Comparison of ENCODE assay signal across 18 cellular contexts in the genomic region with DNA sequence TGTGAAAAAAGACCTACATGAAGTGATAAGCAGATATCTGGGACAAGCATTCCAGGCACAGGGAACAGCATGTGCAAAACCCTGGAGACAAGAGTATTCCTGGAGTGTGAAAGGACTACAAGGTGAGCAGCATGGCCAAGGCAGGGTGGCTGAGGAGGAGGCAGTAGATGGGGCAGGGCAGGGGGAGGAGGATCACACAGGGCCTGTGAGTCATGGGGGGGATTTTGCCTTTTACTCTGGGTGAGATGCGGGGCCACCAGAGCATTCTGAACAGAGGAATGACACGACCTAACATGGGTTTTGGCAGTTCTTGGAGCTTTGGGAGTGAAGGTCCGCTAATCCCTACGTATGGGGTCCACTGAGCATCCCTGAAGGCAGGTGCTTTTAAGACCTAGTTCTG.
DNase-seq lines count a peak whose midpoint lies in the region; ATAC-seq and TF ChIP-seq lines count a peak whose summit lies in the region.
"Had no signal": no experiment of that assay in that cellular context is flagged by ENCODE, and none has a peak within 500 bp of the region (broad histone marks: within the 10 kb centered on the region; RNA-seq: fewer than 3 reads in every experiment).

No MANE protein-coding gene starts in this region.

- H3K27ac ChIP-seq in mammary epithelial cell (ENCODE audit: insufficient read depth, low read depth, low read length) (peak overlapping the region; percentile 94), breast epithelium (peak overlapping the region in 1 of 2 donors; percentile 84), neuronal stem cell (replicated peaks; ENCODE audit: low read length) (no peak overlapping the region), thyroid gland (peak overlapping the region; percentile 93 to 98 (median 95))
- H3K27ac ChIP-seq: heart left ventricle, neural progenitor cell had no signal

- H4K20me1 ChIP-seq in mammary epithelial cell (ENCODE audit: insufficient read depth, low read length) = no peaks in the 10 kb centered on the region

- DNase-seq in mammary epithelial cell (no peak), breast epithelium (ENCODE audit: low spot score in 2 of 2) (no peak), neuronal stem cell (ENCODE audit: low spot score) (no peak), thyroid gland (no peak), left colon (no peak)
- DNase-seq: amygdala; central memory CD4-positive, alpha-beta T cell; effector CD4-positive, alpha-beta T cell; EL; heart left ventricle; HFFc6; NCI-H187; T-helper 1 cell had no signal

- peak overlapping the region; percentile 20 for H3K18ac ChIP-seq in neuronal stem cell (ENCODE audit: low read length)

- H3K27ac Mint-ChIP-seq in activated naive CD8-positive, alpha-beta T cell = peak overlapping the region; percentile 97
- H3K27ac Mint-ChIP-seq: neural progenitor cell had no signal

- H2BK120ac ChIP-seq in neuronal stem cell (ENCODE audit: low read depth, low read length) = no peak overlapping the region

- CTCF ChIA-PET in mammary epithelial cell (lab: Charles Lee; ENCODE audit: low non-redundant PET) = no interaction called here

- peaks cover 11% of the 10 kb centered on the region for H3K36me3 Mint-ChIP-seq in activated naive CD8-positive, alpha-beta T cell
- H3K36me3 Mint-ChIP-seq: neural progenitor cell had no signal

- H3K4me2 ChIP-seq in mammary epithelial cell (ENCODE audit: insufficient read depth, low read depth, low read length) (no peak overlapping the region), neuronal stem cell (ENCODE audit: insufficient read depth, low read length, poor library complexity, severe bottlenecking) (no peak overlapping the region)
- H3K4me2 ChIP-seq: neural progenitor cell had no signal

- no peak overlapping the region for H3K4ac ChIP-seq in neuronal stem cell (ENCODE audit: low read length)

- H3K23ac ChIP-seq in neuronal stem cell (ENCODE audit: low read depth, low read length, poor library complexity) = no peak overlapping the region

- ATAC-seq in left colon = no peak
- no peak for ATAC-seq in HG03565 (IDR thresholded peaks at IDR 0.05; ENCODE audit: unreplicated experiment)
- no peak for ATAC-seq in HG03520 (IDR thresholded peaks at IDR 0.05; ENCODE audit: unreplicated experiment)
- ATAC-seq: heart left ventricle, Right ventricle myocardium inferior had no signal

- H3K79me1 ChIP-seq in neuronal stem cell (ENCODE audit: low read depth, low read length) = no peaks in the 10 kb centered on the region

- 95% methylated on average over 4 of the region's 4 CpGs for WGBS in mammary epithelial cell (ENCODE audit: low coverage, missing lambda C conversion rate)
- no CpG with 5 or more reads among the region's 4 CpGs for WGBS in neuronal stem cell (ENCODE audit: extremely low coverage in 2 of 2, insufficient read length in 2 of 2, insufficient replicate concordance in 1 of 2), 2 donors
- WGBS in thyroid gland, 2 donors = 94 to 97% methylated on average over 3 to 4 of the region's 4 CpGs

- TF ChIP-seq CTCF in mammary epithelial cell (conservative IDR thresholded peaks at IDR 0.05 in 1 of 2, IDR thresholded peaks at IDR 0.05 in 1 of 2; ENCODE audit: extremely low read depth in 1 of 2, insufficient read depth in 1 of 2, low read depth in 1 of 2, low read length in 2 of 2) (no peak), breast epithelium (IDR thresholded peaks at IDR 0.05) (no peak), thyroid gland (IDR thresholded peaks at IDR 0.05) (no peak)

- TF ChIP-seq POLR2A in breast epithelium (IDR thresholded peaks at IDR 0.05) (no peak), thyroid gland (IDR thresholded peaks at IDR 0.05) (no peak)

- in situ Hi-C loops in mammary epithelial cell (cut with MboI; ENCODE audit: low sequenced_read_pairs in 2 of 2) = no loop called here

- no peak overlapping the region for H2BK12ac ChIP-seq in neuronal stem cell (ENCODE audit: low read length)

- H3K27me3 ChIP-seq in mammary epithelial cell (ENCODE audit: insufficient read depth, low read length) (no peaks in the 10 kb centered on the region), breast epithelium (no peaks in the 10 kb centered on the region), neuronal stem cell (ENCODE audit: control insufficient read depth in 3 of 3, insufficient read depth in 3 of 3, low read depth in 1 of 3, low read length in 3 of 3) (no peaks in the 10 kb centered on the region), thyroid gland (no peaks in the 10 kb centered on the region)
- H3K27me3 ChIP-seq: heart left ventricle, neural progenitor cell had no signal

- peaks cover 3% of the 10 kb centered on the region for H3K9me3 Mint-ChIP-seq in activated naive CD8-positive, alpha-beta T cell (ENCODE audit: low read depth)
- H3K9me3 Mint-ChIP-seq: HFFc6, neural progenitor cell had no signal

- no peak overlapping the region for H4K91ac ChIP-seq in neuronal stem cell (ENCODE audit: low read depth, low read length, poor library complexity)

- H3K4me3 Mint-ChIP-seq in activated naive CD8-positive, alpha-beta T cell = peak overlapping the region; percentile 42
- H3K4me3 Mint-ChIP-seq: HFFc6, neural progenitor cell had no signal

- no peaks in the 10 kb centered on the region for H3K27me3 Mint-ChIP-seq in activated naive CD8-positive, alpha-beta T cell

- H3K9me3 ChIP-seq in mammary epithelial cell (replicated peaks; ENCODE audit: insufficient read depth, low read length) (no peaks in the 10 kb centered on the region), breast epithelium (no peaks in the 10 kb centered on the region), neuronal stem cell (replicated peaks in 1 of 2; ENCODE audit: control insufficient read depth in 2 of 2, insufficient read depth in 1 of 2, low read depth in 1 of 2, low read length in 2 of 2) (no peaks in the 10 kb centered on the region), thyroid gland (no peaks in the 10 kb centered on the region)
- H3K9me3 ChIP-seq: heart left ventricle had no signal

- H3K4me1 Mint-ChIP-seq in activated naive CD8-positive, alpha-beta T cell (ENCODE audit: low read depth) = peaks cover 90% of the 10 kb centered on the region

- no TSS peak for BruUV-seq in mammary epithelial cell (replicated peaks; lab: Mats Ljungman, UMichigan)

- dilution Hi-C loops in mammary epithelial cell (cut with HindIII; ENCODE audit: low sequenced_read_pairs) = no loop called here

- intact Hi-C loops in mammary epithelial cell (cut with micrococcal nuclease) = no loop called here
- intact Hi-C loops in breast epithelium (cut with DNase I; ENCODE audit: low total_unique reads) = no loop called here
- intact Hi-C loops in thyroid gland (cut with DNase I) = no loop called here
- intact Hi-C loops in left colon (cut with DNase I, micrococcal nuclease) = no loop called here

- no peak overlapping the region for H2BK15ac ChIP-seq in neuronal stem cell (ENCODE audit: low read length)

- no peak overlapping the region for H3K9ac ChIP-seq in mammary epithelial cell (ENCODE audit: insufficient read depth, low read length)
- no peak overlapping the region for H3K9ac ChIP-seq in neuronal stem cell (ENCODE audit: low read depth, low read length, poor library complexity)
- H3K9ac ChIP-seq: neural progenitor cell had no signal

- no peak overlapping the region for H3K14ac ChIP-seq in neuronal stem cell (ENCODE audit: low read length)

- H4K8ac ChIP-seq in neuronal stem cell (ENCODE audit: low read depth, low read length) = no peak overlapping the region

- H2AFZ ChIP-seq in mammary epithelial cell (ENCODE audit: low read depth, low read length) (no peak overlapping the region), neuronal stem cell (ENCODE audit: low read length) (no peak overlapping the region)
- H2AFZ ChIP-seq: neural progenitor cell had no signal

- H3K4me3 ChIP-seq in mammary epithelial cell (replicated peaks in 1 of 3; ENCODE audit: insufficient read depth in 1 of 3, low read depth in 2 of 3, low read length in 3 of 3) (no peak overlapping the region), breast epithelium (no peak overlapping the region), neuronal stem cell (ENCODE audit: low read length in 2 of 2) (no peak overlapping the region), thyroid gland (replicated peaks in 1 of 3) (no peak overlapping the region)
- H3K4me3 ChIP-seq: heart left ventricle, neural progenitor cell had no signal

- no peak overlapping the region for H2AK5ac ChIP-seq in neuronal stem cell (ENCODE audit: low read depth, low read length)

- no peak overlapping the region for H2BK5ac ChIP-seq in neuronal stem cell (ENCODE audit: low read length)

- H3K4me1 ChIP-seq in mammary epithelial cell (ENCODE audit: insufficient read depth, low read length) = peaks cover 59% of the 10 kb centered on the region
- H3K4me1 ChIP-seq in breast epithelium = peaks cover 0 to 7% of the 10 kb centered on the region in 2 donors
- peaks cover 0 to 10% of the 10 kb centered on the region in 2 donors for H3K4me1 ChIP-seq in neuronal stem cell (ENCODE audit: control insufficient read depth in 2 of 2, insufficient read depth in 1 of 2, low read depth in 1 of 2, low read length in 2 of 2)
- peaks cover 50 to 61% of the 10 kb centered on the region in 2 donors for H3K4me1 ChIP-seq in thyroid gland

- no peaks in the 10 kb centered on the region for H3K79me2 ChIP-seq in mammary epithelial cell (ENCODE audit: insufficient read depth, low read length)

- H3K36me3 ChIP-seq in mammary epithelial cell (ENCODE audit: insufficient read depth, low read length) = no peaks in the 10 kb centered on the region
- no peaks in the 10 kb centered on the region for H3K36me3 ChIP-seq in breast epithelium
- H3K36me3 ChIP-seq in neuronal stem cell (replicated peaks in 1 of 2; ENCODE audit: control insufficient read depth in 2 of 2, insufficient read depth in 2 of 2, low read length in 2 of 2) = no peaks in the 10 kb centered on the region
- no peaks in the 10 kb centered on the region for H3K36me3 ChIP-seq in thyroid gland
- H3K36me3 ChIP-seq: heart left ventricle, neural progenitor cell had no signal
